ENCODE assay signal across 1 cellular context in the genomic region with DNA sequence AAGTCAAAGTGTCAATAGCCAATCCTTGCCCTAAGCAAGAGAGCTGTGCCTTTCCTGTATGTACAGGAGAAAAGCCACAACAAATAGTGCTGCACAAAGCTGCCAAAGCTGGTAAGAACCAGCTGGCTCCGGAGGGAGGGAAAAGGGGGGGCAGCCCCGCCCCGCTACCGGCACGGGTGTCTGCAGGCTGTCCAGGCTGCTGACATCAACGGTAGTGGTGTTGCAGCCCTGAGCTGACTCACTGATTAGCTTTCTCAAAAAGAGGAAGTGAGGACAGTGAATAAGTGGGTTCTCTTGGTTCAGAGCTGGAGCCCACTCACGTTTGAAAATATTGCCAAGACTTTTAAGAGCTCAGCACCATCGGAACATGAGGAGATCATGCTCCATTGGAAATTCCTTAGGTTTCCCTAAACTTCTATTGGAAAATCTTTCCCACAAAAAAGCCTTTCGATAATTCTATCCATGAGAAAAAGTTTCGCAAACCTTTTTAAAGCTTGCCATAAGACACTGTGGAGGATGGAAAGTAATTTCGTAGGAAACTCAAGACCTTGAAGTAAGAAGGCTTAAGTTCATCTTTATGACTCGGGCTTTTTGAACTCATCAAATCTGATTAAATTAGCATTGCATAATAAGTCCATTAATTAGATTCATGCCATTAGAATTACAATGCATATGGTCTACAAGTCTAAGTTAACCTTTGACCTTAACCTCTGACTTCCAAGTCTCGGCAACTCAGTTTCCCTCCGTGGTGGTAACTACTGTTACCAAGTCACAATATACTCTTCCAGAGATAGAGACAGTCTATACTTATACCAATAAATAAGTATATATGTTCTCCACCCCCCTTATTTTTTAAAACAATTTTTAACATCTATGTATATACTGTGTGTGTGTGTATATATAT.
TF ChIP-seq lines count a peak whose summit lies in the region.

No MANE protein-coding gene starts in this region.

TF ChIP-seq in HEK293, 187 proteins besides CTCF, POLR2A, EP300 and RAD21 (continued from another document and continues in another):
- TF ChIP-seq, protein P1, sequence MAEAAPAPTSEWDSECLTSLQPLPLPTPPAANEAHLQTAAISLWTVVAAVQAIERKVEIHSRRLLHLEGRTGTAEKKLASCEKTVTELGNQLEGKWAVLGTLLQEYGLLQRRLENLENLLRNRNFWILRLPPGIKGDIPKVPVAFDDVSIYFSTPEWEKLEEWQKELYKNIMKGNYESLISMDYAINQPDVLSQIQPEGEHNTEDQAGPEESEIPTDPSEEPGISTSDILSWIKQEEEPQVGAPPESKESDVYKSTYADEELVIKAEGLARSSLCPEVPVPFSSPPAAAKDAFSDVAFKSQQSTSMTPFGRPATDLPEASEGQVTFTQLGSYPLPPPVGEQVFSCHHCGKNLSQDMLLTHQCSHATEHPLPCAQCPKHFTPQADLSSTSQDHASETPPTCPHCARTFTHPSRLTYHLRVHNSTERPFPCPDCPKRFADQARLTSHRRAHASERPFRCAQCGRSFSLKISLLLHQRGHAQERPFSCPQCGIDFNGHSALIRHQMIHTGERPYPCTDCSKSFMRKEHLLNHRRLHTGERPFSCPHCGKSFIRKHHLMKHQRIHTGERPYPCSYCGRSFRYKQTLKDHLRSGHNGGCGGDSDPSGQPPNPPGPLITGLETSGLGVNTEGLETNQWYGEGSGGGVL (tag by site-specific recombination; IDR thresholded peaks at IDR 0.05): peak; percentile 79
- TF ChIP-seq, protein P2, sequence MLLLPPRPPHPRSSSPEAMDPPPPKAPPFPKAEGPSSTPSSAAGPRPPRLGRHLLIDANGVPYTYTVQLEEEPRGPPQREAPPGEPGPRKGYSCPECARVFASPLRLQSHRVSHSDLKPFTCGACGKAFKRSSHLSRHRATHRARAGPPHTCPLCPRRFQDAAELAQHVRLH (tag by site-specific recombination; IDR thresholded peaks at IDR 0.05): no peak
- TF ChIP-seq, protein P3, sequence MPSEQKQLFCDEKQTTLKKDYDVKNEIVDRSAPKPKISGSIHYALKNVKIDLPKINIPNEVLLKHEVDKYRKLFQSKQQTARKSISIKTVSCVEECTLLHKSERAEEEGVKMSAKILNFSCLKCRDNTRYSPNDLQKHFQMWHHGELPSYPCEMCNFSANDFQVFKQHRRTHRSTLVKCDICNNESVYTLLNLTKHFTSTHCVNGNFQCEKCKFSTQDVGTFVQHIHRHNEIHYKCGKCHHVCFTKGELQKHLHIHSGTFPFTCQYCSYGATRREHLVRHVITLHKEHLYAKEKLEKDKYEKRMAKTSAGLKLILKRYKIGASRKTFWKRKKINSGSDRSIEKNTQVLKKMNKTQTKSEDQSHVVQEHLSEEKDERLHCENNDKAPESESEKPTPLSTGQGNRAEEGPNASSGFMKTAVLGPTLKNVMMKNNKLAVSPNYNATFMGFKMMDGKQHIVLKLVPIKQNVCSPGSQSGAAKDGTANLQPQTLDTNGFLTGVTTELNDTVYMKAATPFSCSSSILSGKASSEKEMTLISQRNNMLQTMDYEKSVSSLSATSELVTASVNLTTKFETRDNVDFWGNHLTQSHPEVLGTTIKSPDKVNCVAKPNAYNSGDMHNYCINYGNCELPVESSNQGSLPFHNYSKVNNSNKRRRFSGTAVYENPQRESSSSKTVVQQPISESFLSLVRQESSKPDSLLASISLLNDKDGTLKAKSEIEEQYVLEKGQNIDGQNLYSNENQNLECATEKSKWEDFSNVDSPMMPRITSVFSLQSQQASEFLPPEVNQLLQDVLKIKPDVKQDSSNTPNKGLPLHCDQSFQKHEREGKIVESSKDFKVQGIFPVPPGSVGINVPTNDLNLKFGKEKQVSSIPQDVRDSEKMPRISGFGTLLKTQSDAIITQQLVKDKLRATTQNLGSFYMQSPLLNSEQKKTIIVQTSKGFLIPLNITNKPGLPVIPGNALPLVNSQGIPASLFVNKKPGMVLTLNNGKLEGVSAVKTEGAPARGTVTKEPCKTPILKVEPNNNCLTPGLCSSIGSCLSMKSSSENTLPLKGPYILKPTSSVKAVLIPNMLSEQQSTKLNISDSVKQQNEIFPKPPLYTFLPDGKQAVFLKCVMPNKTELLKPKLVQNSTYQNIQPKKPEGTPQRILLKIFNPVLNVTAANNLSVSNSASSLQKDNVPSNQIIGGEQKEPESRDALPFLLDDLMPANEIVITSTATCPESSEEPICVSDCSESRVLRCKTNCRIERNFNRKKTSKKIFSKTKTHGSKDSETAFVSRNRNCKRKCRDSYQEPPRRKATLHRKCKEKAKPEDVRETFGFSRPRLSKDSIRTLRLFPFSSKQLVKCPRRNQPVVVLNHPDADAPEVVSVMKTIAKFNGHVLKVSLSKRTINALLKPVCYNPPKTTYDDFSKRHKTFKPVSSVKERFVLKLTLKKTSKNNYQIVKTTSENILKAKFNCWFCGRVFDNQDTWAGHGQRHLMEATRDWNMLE (tag by site-specific recombination; conservative IDR thresholded peaks at IDR 0.05; ENCODE audit: low read depth): no peak
- TF ChIP-seq ZNF214 (tag by site-specific recombination; IDR thresholded peaks at IDR 0.05; ENCODE audit: borderline replicate concordance) (no peak), EGR2 (tag by site-specific recombination; IDR thresholded peaks at IDR 0.05; ENCODE audit: low read depth) (no peak), ZNF37A (tag by site-specific recombination; IDR thresholded peaks at IDR 0.05) (no peak), ZNF660 (tag by site-specific recombination; IDR thresholded peaks at IDR 0.05) (peak; percentile 88), SALL2 (tag by site-specific recombination; IDR thresholded peaks at IDR 0.05; ENCODE audit: borderline replicate concordance) (no peak), ZNF175 (tag by site-specific recombination; IDR thresholded peaks at IDR 0.05) (no peak), KLF8 (tag by site-specific recombination; IDR thresholded peaks at IDR 0.05) (no peak), ZNF610 (tag by site-specific recombination; IDR thresholded peaks at IDR 0.05; ENCODE audit: borderline replicate concordance) (no peak), ZFHX2 (tag by site-specific recombination; conservative IDR thresholded peaks at IDR 0.05) (no peak), ZNF350 (tag by site-specific recombination; IDR thresholded peaks at IDR 0.05) (no peak), ZNF629 (tag by site-specific recombination; IDR thresholded peaks at IDR 0.05) (peak; percentile 78), ZNF560 (tag by site-specific recombination; IDR thresholded peaks at IDR 0.05; ENCODE audit: borderline replicate concordance) (no peak), ZNF266 (tag by site-specific recombination; IDR thresholded peaks at IDR 0.05; ENCODE audit: low read depth) (no peak), ZNF48 (tag by site-specific recombination; IDR thresholded peaks at IDR 0.05) (no peak), HOXA7 (CRISPR knock-in tag; IDR thresholded peaks at IDR 0.05; ENCODE audit: borderline replicate concordance) (no peak), TRIM28 (IDR thresholded peaks at IDR 0.05; ENCODE audit: borderline replicate concordance, low read length) (no peak), ZNF416 (tag by site-specific recombination; IDR thresholded peaks at IDR 0.05) (no peak), ZNF785 (tag by site-specific recombination; IDR thresholded peaks at IDR 0.05) (no peak), ZNF670 (tag by site-specific recombination; IDR thresholded peaks at IDR 0.05; ENCODE audit: low read depth) (no peak), GLI4 (tag by site-specific recombination; IDR thresholded peaks at IDR 0.05) (no peak), ZNF529 (tag by site-specific recombination; IDR thresholded peaks at IDR 0.05; ENCODE audit: insufficient replicate concordance) (no peak), KLF9 (tag by site-specific recombination; IDR thresholded peaks at IDR 0.05; ENCODE audit: low read depth) (peak; percentile 56), ZFP41 (tag by site-specific recombination; IDR thresholded peaks at IDR 0.05; ENCODE audit: borderline replicate concordance) (no peak), ZSCAN23 (tag by site-specific recombination; IDR thresholded peaks at IDR 0.05) (no peak), ZNF133 (tag by site-specific recombination; IDR thresholded peaks at IDR 0.05) (no peak), ZNF433 (tag by site-specific recombination; IDR thresholded peaks at IDR 0.05; ENCODE audit: low read depth) (no peak), ZNF76 (tag by site-specific recombination; IDR thresholded peaks at IDR 0.05; ENCODE audit: borderline replicate concordance, low read depth) (no peak), YY2 (tag by site-specific recombination; IDR thresholded peaks at IDR 0.05) (no peak), OVOL3 (tag by site-specific recombination; IDR thresholded peaks at IDR 0.05) (no peak), ZNF747 (tag by site-specific recombination; IDR thresholded peaks at IDR 0.05) (no peak), KLF1 (tag by site-specific recombination; IDR thresholded peaks at IDR 0.05) (peak; percentile 48; the same call in 1 of the 2 replicates), ZNF121 (tag by site-specific recombination; IDR thresholded peaks at IDR 0.05) (no peak), GLI2 (tag by site-specific recombination; IDR thresholded peaks at IDR 0.05; ENCODE audit: borderline replicate concordance, low read depth) (no peak)
- TF ChIP-seq, protein P4, sequence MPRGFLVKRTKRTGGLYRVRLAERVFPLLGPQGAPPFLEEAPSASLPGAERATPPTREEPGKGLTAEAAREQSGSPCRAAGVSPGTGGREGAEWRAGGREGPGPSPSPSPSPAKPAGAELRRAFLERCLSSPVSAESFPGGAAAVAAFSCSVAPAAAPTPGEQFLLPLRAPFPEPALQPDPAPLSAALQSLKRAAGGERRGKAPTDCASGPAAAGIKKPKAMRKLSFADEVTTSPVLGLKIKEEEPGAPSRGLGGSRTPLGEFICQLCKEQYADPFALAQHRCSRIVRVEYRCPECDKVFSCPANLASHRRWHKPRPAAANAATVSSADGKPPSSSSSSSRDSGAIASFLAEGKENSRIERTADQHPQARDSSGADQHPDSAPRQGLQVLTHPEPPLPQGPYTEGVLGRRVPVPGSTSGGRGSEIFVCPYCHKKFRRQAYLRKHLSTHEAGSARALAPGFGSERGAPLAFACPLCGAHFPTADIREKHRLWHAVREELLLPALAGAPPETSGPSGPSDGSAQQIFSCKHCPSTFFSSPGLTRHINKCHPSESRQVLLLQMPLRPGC (tag by site-specific recombination; IDR thresholded peaks at IDR 0.05): no peak
- TF ChIP-seq, protein P5, sequence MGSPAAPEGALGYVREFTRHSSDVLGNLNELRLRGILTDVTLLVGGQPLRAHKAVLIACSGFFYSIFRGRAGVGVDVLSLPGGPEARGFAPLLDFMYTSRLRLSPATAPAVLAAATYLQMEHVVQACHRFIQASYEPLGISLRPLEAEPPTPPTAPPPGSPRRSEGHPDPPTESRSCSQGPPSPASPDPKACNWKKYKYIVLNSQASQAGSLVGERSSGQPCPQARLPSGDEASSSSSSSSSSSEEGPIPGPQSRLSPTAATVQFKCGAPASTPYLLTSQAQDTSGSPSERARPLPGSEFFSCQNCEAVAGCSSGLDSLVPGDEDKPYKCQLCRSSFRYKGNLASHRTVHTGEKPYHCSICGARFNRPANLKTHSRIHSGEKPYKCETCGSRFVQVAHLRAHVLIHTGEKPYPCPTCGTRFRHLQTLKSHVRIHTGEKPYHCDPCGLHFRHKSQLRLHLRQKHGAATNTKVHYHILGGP (tag by site-specific recombination; IDR thresholded peaks at IDR 0.05): no peak
- TF ChIP-seq, protein P6, sequence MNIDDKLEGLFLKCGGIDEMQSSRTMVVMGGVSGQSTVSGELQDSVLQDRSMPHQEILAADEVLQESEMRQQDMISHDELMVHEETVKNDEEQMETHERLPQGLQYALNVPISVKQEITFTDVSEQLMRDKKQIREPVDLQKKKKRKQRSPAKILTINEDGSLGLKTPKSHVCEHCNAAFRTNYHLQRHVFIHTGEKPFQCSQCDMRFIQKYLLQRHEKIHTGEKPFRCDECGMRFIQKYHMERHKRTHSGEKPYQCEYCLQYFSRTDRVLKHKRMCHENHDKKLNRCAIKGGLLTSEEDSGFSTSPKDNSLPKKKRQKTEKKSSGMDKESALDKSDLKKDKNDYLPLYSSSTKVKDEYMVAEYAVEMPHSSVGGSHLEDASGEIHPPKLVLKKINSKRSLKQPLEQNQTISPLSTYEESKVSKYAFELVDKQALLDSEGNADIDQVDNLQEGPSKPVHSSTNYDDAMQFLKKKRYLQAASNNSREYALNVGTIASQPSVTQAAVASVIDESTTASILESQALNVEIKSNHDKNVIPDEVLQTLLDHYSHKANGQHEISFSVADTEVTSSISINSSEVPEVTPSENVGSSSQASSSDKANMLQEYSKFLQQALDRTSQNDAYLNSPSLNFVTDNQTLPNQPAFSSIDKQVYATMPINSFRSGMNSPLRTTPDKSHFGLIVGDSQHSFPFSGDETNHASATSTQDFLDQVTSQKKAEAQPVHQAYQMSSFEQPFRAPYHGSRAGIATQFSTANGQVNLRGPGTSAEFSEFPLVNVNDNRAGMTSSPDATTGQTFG (tag by site-specific recombination; IDR thresholded peaks at IDR 0.05; ENCODE audit: borderline replicate concordance): no peak
- TF ChIP-seq, protein P7, sequence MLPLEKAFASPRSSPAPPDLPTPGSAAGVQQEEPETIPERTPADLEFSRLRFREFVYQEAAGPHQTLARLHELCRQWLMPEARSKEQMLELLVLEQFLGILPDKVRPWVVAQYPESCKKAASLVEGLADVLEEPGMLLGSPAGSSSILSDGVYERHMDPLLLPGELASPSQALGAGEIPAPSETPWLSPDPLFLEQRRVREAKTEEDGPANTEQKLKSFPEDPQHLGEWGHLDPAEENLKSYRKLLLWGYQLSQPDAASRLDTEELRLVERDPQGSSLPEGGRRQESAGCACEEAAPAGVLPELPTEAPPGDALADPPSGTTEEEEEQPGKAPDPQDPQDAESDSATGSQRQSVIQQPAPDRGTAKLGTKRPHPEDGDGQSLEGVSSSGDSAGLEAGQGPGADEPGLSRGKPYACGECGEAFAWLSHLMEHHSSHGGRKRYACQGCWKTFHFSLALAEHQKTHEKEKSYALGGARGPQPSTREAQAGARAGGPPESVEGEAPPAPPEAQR (tag by site-specific recombination; IDR thresholded peaks at IDR 0.05): no peak
- TF ChIP-seq, protein P8, sequence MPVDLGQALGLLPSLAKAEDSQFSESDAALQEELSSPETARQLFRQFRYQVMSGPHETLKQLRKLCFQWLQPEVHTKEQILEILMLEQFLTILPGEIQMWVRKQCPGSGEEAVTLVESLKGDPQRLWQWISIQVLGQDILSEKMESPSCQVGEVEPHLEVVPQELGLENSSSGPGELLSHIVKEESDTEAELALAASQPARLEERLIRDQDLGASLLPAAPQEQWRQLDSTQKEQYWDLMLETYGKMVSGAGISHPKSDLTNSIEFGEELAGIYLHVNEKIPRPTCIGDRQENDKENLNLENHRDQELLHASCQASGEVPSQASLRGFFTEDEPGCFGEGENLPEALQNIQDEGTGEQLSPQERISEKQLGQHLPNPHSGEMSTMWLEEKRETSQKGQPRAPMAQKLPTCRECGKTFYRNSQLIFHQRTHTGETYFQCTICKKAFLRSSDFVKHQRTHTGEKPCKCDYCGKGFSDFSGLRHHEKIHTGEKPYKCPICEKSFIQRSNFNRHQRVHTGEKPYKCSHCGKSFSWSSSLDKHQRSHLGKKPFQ (tag by site-specific recombination; IDR thresholded peaks at IDR 0.05): no peak
- TF ChIP-seq, protein P9, sequence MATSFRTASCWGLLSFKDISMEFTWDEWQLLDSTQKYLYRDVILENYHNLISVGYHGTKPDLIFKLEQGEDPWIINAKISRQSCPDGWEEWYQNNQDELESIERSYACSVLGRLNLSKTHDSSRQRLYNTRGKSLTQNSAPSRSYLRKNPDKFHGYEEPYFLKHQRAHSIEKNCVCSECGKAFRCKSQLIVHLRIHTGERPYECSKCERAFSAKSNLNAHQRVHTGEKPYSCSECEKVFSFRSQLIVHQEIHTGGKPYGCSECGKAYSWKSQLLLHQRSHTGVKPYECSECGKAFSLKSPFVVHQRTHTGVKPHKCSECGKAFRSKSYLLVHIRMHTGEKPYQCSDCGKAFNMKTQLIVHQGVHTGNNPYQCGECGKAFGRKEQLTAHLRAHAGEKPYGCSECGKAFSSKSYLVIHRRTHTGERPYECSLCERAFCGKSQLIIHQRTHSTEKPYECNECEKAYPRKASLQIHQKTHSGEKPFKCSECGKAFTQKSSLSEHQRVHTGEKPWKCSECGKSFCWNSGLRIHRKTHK (tag by site-specific recombination; IDR thresholded peaks at IDR 0.05): no peak
